In the genomic region with DNA sequence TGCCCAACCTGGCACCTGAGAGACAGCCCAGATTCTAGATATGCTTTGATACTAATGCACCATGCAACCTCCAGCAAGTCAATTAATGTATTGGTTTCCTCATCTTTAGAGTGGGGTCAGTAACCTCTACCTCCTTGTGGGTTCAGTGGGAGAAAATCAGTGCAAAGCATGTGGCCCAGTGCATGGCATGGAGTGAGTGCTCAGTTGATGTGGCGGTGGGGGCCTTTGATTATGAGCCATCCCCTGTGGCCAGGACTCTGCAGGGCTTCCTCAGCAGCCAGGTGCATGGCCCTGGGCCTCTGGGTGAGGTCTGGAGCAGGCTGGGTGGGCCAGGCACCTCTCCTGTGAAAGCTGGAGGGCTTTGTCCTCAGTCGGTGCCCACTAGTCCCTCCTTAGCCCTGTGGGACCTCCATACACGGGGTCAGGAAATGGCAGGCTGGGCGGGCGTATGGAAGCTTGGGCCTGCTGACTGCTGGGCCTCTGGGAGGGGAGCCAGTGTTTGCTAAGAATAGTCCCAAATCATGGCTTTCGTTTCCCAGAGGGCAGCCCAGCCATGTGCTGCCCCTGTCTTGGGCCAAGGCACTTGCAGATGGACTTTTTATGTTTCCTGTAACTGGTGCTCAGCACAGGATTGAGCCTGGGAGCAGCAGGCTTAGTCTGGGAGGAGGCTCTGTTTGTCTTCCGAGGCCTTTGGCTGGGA, we compare ENCODE assay signal across 15 cellular contexts. TPM values are rescaled to one million over a fixed set of nuclear protein-coding genes. Genes with fewer than 3 reads are reported as not detected.
A peak's percentile ranks its signal among the peaks of the same experiment; 100 is the strongest.
DNase-seq lines count a peak whose midpoint lies in the region; ATAC-seq and TF ChIP-seq lines count a peak whose summit lies in the region.
"Had no signal": no experiment of that assay in that cellular context is flagged by ENCODE, and none has a peak within 500 bp of the region (broad histone marks: within the 10 kb centered on the region; RNA-seq: fewer than 3 reads in every experiment).

No MANE protein-coding gene starts in this region.

- H3K27ac ChIP-seq in dorsolateral prefrontal cortex (peak overlapping the region in 48 of 59 donors; percentile 7 to 88 (median 64)), left lung (peak overlapping the region in 1 of 2 donors; percentile 0), spleen (peak overlapping the region in 6 of 8 donors; percentile 45 to 85 (median 76)), foreskin keratinocyte (no peak overlapping the region)

- intact Hi-C loops in dorsolateral prefrontal cortex (cut with DNase I) = no loop called here
- intact Hi-C loops in left lung (cut with DNase I) = no loop called here
- intact Hi-C loops in spleen (cut with DNase I; ENCODE audit: low total_unique reads) = no loop called here

- DNase-seq in H7 (peak; percentile 37), dorsolateral prefrontal cortex (peak in 1 of 10 donors; percentile 90), left lung (peak in 1 of 2 donors; percentile 47), spleen (peak; percentile 84), mesenteric fat pad (ENCODE audit: low spot score) (no peak), foreskin keratinocyte (no peak)
- DNase-seq in stimulated activated CD4-positive, alpha-beta T cell treated with anti-CD3 and anti-CD28 coated beads, Interleukin-4, amount 100 ng/mL, for 24 hours = no peak
- DNase-seq in stimulated activated naive CD8-positive, alpha-beta T cell treated with anti-CD3 and anti-CD28 coated beads, Interleukin-15, Interleukin-2, amounts not matched to agents 100 U/mL and 50 U/mL, for 24 hours = no peak
- DNase-seq: activated CD4-positive, alpha-beta T cell treated with anti-CD3 and anti-CD28 coated beads for 48 hours; activated effector memory CD4-positive, alpha-beta T cell treated with Interleukin-2 at 50 U/mL for 16 hours; DMS153; Kasumi-1; OCI-M1 had no signal

- peak; percentile 13 for ATAC-seq in left lung
- ATAC-seq in foreskin keratinocyte = no peak
- ATAC-seq in stimulated activated naive CD8-positive, alpha-beta T cell treated with anti-CD3 and anti-CD28 coated beads, Interleukin-15, Interleukin-2, amounts not matched to agents 100 U/mL and 50 U/mL, for 24 hours = no peak

- H3K4me3 ChIP-seq in H7 (ENCODE audit: insufficient read depth, low read depth, low read length) (no peak overlapping the region), dorsolateral prefrontal cortex (peak overlapping the region in 42 of 59 donors; percentile 2 to 77 (median 66)), left lung (no peak overlapping the region), spleen (no peak overlapping the region)
- H3K4me3 ChIP-seq: prostate gland had no signal

- H3K27me3 ChIP-seq in H7 (ENCODE audit: control insufficient read depth, insufficient read depth, low read length) = no peaks in the 10 kb centered on the region
- H3K27me3 ChIP-seq in dorsolateral prefrontal cortex = peaks cover 0 to 29% (median 0%) of the 10 kb centered on the region in 45 donors
- peaks cover 3 to 35% of the 10 kb centered on the region in 2 donors for H3K27me3 ChIP-seq in left lung
- H3K27me3 ChIP-seq in spleen (replicated peaks in 1 of 7) = peaks cover 0 to 24% (median 6%) of the 10 kb centered on the region in 7 donors
- peaks cover 92% of the 10 kb centered on the region for H3K27me3 ChIP-seq in foreskin keratinocyte

- H3K9me3 ChIP-seq in left lung (no peaks in the 10 kb centered on the region), spleen (no peaks in the 10 kb centered on the region)
- H3K9me3 ChIP-seq: prostate gland had no signal

- TF ChIP-seq CTCF in dorsolateral prefrontal cortex (IDR thresholded peaks at IDR 0.05 in 54 of 56, conservative IDR thresholded peaks at IDR 0.05 in 2 of 56; ENCODE audit: low read depth in 1 of 56, partially characterized antibody in 56 of 56) (peak in 1 of 56 donors; percentile 15), left lung (IDR thresholded peaks at IDR 0.05) (no peak), spleen (IDR thresholded peaks at IDR 0.05 in 8 of 11, conservative IDR thresholded peaks at IDR 0.05 in 3 of 11) (no peak), foreskin keratinocyte (conservative IDR thresholded peaks at IDR 0.05) (no peak)

- no peak for TF ChIP-seq POLR2A in spleen (IDR thresholded peaks at IDR 0.05)

- H3K36me3 ChIP-seq in H7 (replicated peaks; ENCODE audit: control insufficient read depth, insufficient read depth, low read length) = 0 out of 2 replicates have a peak, but pooled peaks cover 1% of the 10 kb centered on the region
- H3K36me3 ChIP-seq in left lung = no peaks in the 10 kb centered on the region
- H3K36me3 ChIP-seq in spleen = peaks cover 0 to 13% (median 0%) of the 10 kb centered on the region in 6 donors
- H3K36me3 ChIP-seq: prostate gland had no signal

- H3K4me1 ChIP-seq in left lung (peaks cover 0 to 55% of the 10 kb centered on the region in 2 donors), spleen (peaks cover 55 to 83% (median 67%) of the 10 kb centered on the region in 6 donors), foreskin keratinocyte (no peaks in the 10 kb centered on the region)
- H3K4me1 ChIP-seq: prostate gland had no signal

- 22 to 83% (median 58%) methylated on average over 1 to 7 of the region's 7 CpGs for WGBS in spleen, 5 donors

RNA-seq across cellular contexts. Expression of a gene that starts 3.4 kb away (rescaled TPM):
- 51.9 and 53.2 TPM in 2 replicates for total RNA-seq in H7 (2014; rRNA removed; shearing (Covaris generic))
- total RNA-seq in dorsolateral prefrontal cortex (10 to 100 TPM in 105 of 120 experiments, 1 to 10 TPM in 15; 7.2 to 25.7 (median 13.2) TPM), left lung (10 to 100 TPM; 10.1 to 10.8 TPM), spleen (10 to 100 TPM in 6 of 7 donors, 1 to 10 TPM in 1; 8.5 to 27.8 (median 20.5) TPM), mesenteric fat pad (7.6 TPM), foreskin keratinocyte (0.04 and 0.07 TPM in 2 replicates)
- polyA plus RNA-seq in spleen (10 to 100 TPM in 2 of 3 donors, 1 to 10 TPM in 1; 7.7 to 19.7 (median 16.8) TPM), foreskin keratinocyte (0.03 TPM in 1 of 2 replicates, not detected in the other)

RNA-seq across cellular contexts. Expression of a gene that starts 40.5 kb away (rescaled TPM):
- total RNA-seq in H7 (2014; rRNA removed; shearing (Covaris generic)) = 151 and 252 TPM in 2 replicates
- total RNA-seq in dorsolateral prefrontal cortex = 1 to 10 TPM in 2 of 120 experiments, under 1 TPM in 19, not detected in 99; 0.23 to 1.2 (median 0.43) TPM
- total RNA-seq in left lung = not detected
- not detected for total RNA-seq in spleen
- not detected for polyA plus RNA-seq in spleen
- total RNA-seq in mesenteric fat pad = not detected
- 0.14 TPM in 2 replicates for total RNA-seq in foreskin keratinocyte
- polyA plus RNA-seq in foreskin keratinocyte = 0.12 and 0.29 TPM in 2 replicates
- total RNA-seq: prostate gland; T-helper 1 cell treated with Interleukin-12 subunit alpha and Interleukin-12 subunit beta and Interleukin-4 antibody, amounts not matched to agents 30 ng/mL and 1 ng/mL, for 36 hours had no signal

Comparison
In these comparisons a context has a peak if more than half of its experiments do, and no peak if none do; other contexts are left out.
1. DNase-seq: peak in H7 (single experiment) and spleen (single experiment); none in mesenteric fat pad (single experiment), stimulated activated CD4-positive, alpha-beta T cell treated with anti-CD3 and anti-CD28 coated beads, Interleukin-4, amount 100 ng/mL, for 24 hours (single experiment), foreskin keratinocyte (0 of 2) and stimulated activated naive CD8-positive, alpha-beta T cell treated with anti-CD3 and anti-CD28 coated beads, Interleukin-15, Interleukin-2, amounts not matched to agents 100 U/mL and 50 U/mL, for 24 hours (single experiment).
2. H3K4me3 ChIP-seq: peak in dorsolateral prefrontal cortex (42 of 59); none in H7 (single experiment), left lung (0 of 2) and spleen (0 of 8).
3. RNA of a gene that starts 40.5 kb away (total RNA-seq): 151 to 252 TPM in H7; 0.14 TPM in foreskin keratinocyte, 0.23 to 1.2 TPM in dorsolateral prefrontal cortex, not detected in left lung, not detected in spleen and not detected in mesenteric fat pad (single experiment); every median in the first group is over 10 times any median in the second.